Comparison of ENCODE assay signal across 8 cellular contexts in the genomic region with DNA sequence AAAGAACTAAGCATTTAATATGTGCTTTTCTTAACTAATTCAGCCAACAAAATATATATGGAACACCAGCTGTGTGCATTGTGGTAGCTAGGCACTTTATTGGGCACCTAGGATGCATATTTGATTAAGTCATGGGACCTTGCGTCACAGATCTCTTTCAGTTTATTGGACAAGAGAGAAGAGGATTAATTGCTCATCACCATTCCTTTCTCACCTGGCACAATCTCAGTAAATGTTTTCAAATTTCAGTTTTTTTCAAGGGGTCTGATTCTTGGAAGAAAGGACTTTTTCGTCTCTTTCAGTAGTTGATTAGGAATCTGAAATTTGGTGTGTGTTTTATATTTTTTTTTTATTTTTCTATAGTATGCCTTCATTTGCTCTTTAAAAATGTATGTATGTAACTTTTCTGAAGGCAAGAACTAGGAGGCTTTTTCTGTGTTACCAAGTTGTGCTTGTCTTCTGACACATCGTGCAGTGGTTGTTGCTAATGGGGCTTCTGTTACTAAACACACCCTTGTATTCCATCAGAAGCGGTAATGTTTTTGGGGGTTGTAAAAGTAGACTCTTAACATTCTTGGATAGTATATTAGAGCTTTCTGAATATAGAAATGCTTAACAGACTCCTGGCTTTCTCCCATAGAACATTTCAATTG. TPM values are rescaled to one million over a fixed set of nuclear protein-coding genes. Genes with fewer than 3 reads are reported as not detected.
DNase-seq lines count a peak whose midpoint lies in the region; ATAC-seq, FAIRE-seq and TF ChIP-seq lines count a peak whose summit lies in the region.

No MANE protein-coding gene starts in this region.

- peak overlapping the region; percentile 81 for H3K4me3 ChIP-seq in BLaER1
- peak overlapping the region; percentile 89 for H3K4me3 ChIP-seq in HUES64 (ENCODE audit: low read length)
- peak overlapping the region; percentile 98 for H3K4me3 ChIP-seq in GM12878
- H3K4me3 ChIP-seq in mucosa of stomach (ENCODE audit: low read length): peak overlapping the region; percentile 68

- CTCF ChIA-PET in GM12878 (lab: Yijun Ruan, JAX): interaction anchor here (0.7 to 12.1 kb wide), 15 partner anchors 8 to 462 kb away, joined by 3 to 199 read pairs (median 5); a partner anchor contains a TSS

- DNase-seq in GM12878 (ENCODE audit: low read depth, low spot score) (no peak), medulla oblongata (ENCODE audit: extremely low spot score) (no peak), NCI-H187 (lab: John Stamatoyannopoulos, UW) (no peak), GM12892 (ENCODE audit: insufficient read length) (no peak)

- H3K27ac ChIP-seq in BLaER1 (no peak overlapping the region), HUES64 (ENCODE audit: low read depth, low read length) (no peak overlapping the region), GM12878 (ENCODE audit: control insufficient read depth, insufficient read depth) (peak overlapping the region; percentile 73; the same call in 1 of the 2 replicates)

- H3K36me3 ChIP-seq in BLaER1 (peaks cover 32% of the 10 kb centered on the region), HUES64 (ENCODE audit: insufficient read depth, low read length) (peaks cover 28% of the 10 kb centered on the region), GM12878 (ENCODE audit: control insufficient read depth in 2 of 2, insufficient read depth in 2 of 2, low read length in 1 of 2) (peaks cover 3 to 17% of the 10 kb centered on the region in 2 experiments), mucosa of stomach (ENCODE audit: control insufficient read depth, insufficient read depth, low read length) (peaks cover 6% of the 10 kb centered on the region)

- no peak for FAIRE-seq in GM12878 (lab: Jason Lieb, UNC)
- FAIRE-seq in GM12892 (lab: Jason Lieb, UNC): no peak

- no peak for TF ChIP-seq RAD21 in GM12878 (IDR thresholded peaks at IDR 0.05; ENCODE audit: insufficient read depth, low read depth, low read length)

- POLR2A ChIA-PET in GM12878 (lab: Charles Lee): interaction anchor here (0.8 to 3.8 kb wide), 8 partner anchors 13 to 427 kb away, joined by 3 to 20 read pairs (median 3); a partner anchor contains a TSS

- BruUV-seq in GM12878 (replicated peaks; lab: Mats Ljungman, UMichigan): no TSS peak

- in situ Hi-C loops in GM12878 (cut with MboI): loop anchor here (5.0 kb wide), 2 partner anchors 406 to 461 kb away; no protein-coding TSS in a partner anchor

- RAD21 ChIA-PET in GM12878 (lab: Charles Lee; ENCODE audit: unreplicated experiment): interaction anchor here (0.9 to 5.9 kb wide), 12 partner anchors 9 to 461 kb away, joined by 3 to 40 read pairs (median 10); a partner anchor contains a TSS

- WGBS in HUES64: 83% methylated on average over 3 of the region's 4 CpGs
- WGBS in GM12878 (ENCODE audit: insufficient coverage, insufficient replicate concordance, low lambda C conversion rate, missing lambda C conversion rate): 73% methylated on average over 4 of the region's 4 CpGs

- H3K4me1 ChIP-seq in BLaER1 (peaks cover 22% of the 10 kb centered on the region), HUES64 (ENCODE audit: insufficient read depth, low read length) (peaks cover 19% of the 10 kb centered on the region), GM12878 (ENCODE audit: control insufficient read depth, insufficient read depth, low read length) (peaks cover 13% of the 10 kb centered on the region; the same call in 1 of the 2 replicates), mucosa of stomach (ENCODE audit: control insufficient read depth, insufficient read depth, low read length) (peaks cover 9% of the 10 kb centered on the region)

- H4K20me1 ChIP-seq in BLaER1 (peaks cover 56% of the 10 kb centered on the region), GM12878 (ENCODE audit: control insufficient read depth, insufficient read depth) (peaks cover 3% of the 10 kb centered on the region; the same call in 1 of the 2 replicates)

- no peak for TF ChIP-seq EP300 in GM12878 (IDR thresholded peaks at IDR 0.05; ENCODE audit: borderline replicate concordance in 1 of 2, control insufficient read depth in 1 of 2, low read depth in 2 of 2, low read length in 2 of 2)

- no peak overlapping the region for H3K9ac ChIP-seq in BLaER1
- peak overlapping the region; percentile 77; the same call in 1 of the 2 replicates for H3K9ac ChIP-seq in HUES64 (ENCODE audit: low read depth, low read length)
- no peak overlapping the region for H3K9ac ChIP-seq in GM12878 (ENCODE audit: control insufficient read depth, insufficient read depth, low read length)
- peak overlapping the region; percentile 89 for H3K9ac ChIP-seq in mucosa of stomach (ENCODE audit: low read length)

- SMC1A ChIA-PET in GM12878 (lab: Charles Lee; ENCODE audit: uncharacterized antibody, unreplicated experiment): interaction anchor here (0.8 to 8.9 kb wide), 21 partner anchors 9 to 461 kb away, joined by 3 to 142 read pairs (median 5); a partner anchor contains a TSS

- no peaks in the 10 kb centered on the region for H3K9me3 ChIP-seq in BLaER1
- no peaks in the 10 kb centered on the region for H3K9me3 ChIP-seq in HUES64 (ENCODE audit: insufficient read depth, low read depth, low read length)
- no peaks in the 10 kb centered on the region for H3K9me3 ChIP-seq in GM12878 (replicated peaks; ENCODE audit: control insufficient read depth, insufficient read depth, low read length)
- no peaks in the 10 kb centered on the region for H3K9me3 ChIP-seq in mucosa of stomach (ENCODE audit: control insufficient read depth, low read length)

- TF ChIP-seq CTCF in GM12878 (IDR thresholded peaks at IDR 0.05 in 2 of 3, conservative IDR thresholded peaks at IDR 0.05 in 1 of 3; ENCODE audit: control insufficient read depth in 2 of 3, extremely low read depth in 1 of 3, insufficient read depth in 1 of 3, low read depth in 3 of 3, low read length in 3 of 3): no peak

- H3K27me3 ChIP-seq in BLaER1: no peaks in the 10 kb centered on the region
- H3K27me3 ChIP-seq in HUES64 (ENCODE audit: insufficient read depth, low read length): peaks cover 29% of the 10 kb centered on the region
- H3K27me3 ChIP-seq in GM12878 (replicated peaks in 1 of 2; ENCODE audit: control insufficient read depth in 2 of 2, insufficient read depth in 2 of 2, low read length in 1 of 2): no peaks in the 10 kb centered on the region
- no peaks in the 10 kb centered on the region for H3K27me3 ChIP-seq in mucosa of stomach (ENCODE audit: control insufficient read depth, insufficient read depth, low read length)

- ATAC-seq in GM12878: no peak
- ATAC-seq in GM19397 (IDR thresholded peaks at IDR 0.05; ENCODE audit: unreplicated experiment): no peak

- TF ChIP-seq POLR2A in GM12878 (IDR thresholded peaks at IDR 0.05; ENCODE audit: low read depth, low read length) (no peak), GM12892 (IDR thresholded peaks at IDR 0.05; ENCODE audit: low read depth, low read length) (no peak)

- H3K4me2 ChIP-seq in BLaER1: peak overlapping the region; percentile 91
- peak overlapping the region; percentile 82 for H3K4me2 ChIP-seq in GM12878 (ENCODE audit: control insufficient read depth, insufficient read depth)

- H3K79me2 ChIP-seq in GM12878 (ENCODE audit: control insufficient read depth, insufficient read depth, low read length): peaks cover 71% of the 10 kb centered on the region

- no peak overlapping the region for H2AFZ ChIP-seq in GM12878 (ENCODE audit: control insufficient read depth, low read depth, low read length)

- intact Hi-C loops in GM12878 (cut with micrococcal nuclease; ENCODE audit: unreplicated experiment): loop anchor here (1.0 kb wide), 1 partner anchor 458 kb away; no protein-coding TSS in a partner anchor

TF ChIP-seq in GM12878, 131 proteins besides CTCF, POLR2A, EP300 and RAD21 (continues in another document):
- TF ChIP-seq RFX5 (IDR thresholded peaks at IDR 0.05; ENCODE audit: low read depth, low read length): 0 out of 2 replicates have a peak, but pooled peaks have one; percentile 23
- TF ChIP-seq, protein P1, sequence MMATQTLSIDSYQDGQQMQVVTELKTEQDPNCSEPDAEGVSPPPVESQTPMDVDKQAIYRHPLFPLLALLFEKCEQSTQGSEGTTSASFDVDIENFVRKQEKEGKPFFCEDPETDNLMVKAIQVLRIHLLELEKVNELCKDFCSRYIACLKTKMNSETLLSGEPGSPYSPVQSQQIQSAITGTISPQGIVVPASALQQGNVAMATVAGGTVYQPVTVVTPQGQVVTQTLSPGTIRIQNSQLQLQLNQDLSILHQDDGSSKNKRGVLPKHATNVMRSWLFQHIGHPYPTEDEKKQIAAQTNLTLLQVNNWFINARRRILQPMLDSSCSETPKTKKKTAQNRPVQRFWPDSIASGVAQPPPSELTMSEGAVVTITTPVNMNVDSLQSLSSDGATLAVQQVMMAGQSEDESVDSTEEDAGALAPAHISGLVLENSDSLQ (IDR thresholded peaks at IDR 0.05): peak; percentile 51; the same call in 1 of the 2 replicates
- TF ChIP-seq RAD51 (IDR thresholded peaks at IDR 0.05): peak; percentile 45
- TF ChIP-seq ZNF274 (IDR thresholded peaks at IDR 0.05; ENCODE audit: insufficient read depth, insufficient read length): no peak
- no peak for TF ChIP-seq JUND (IDR thresholded peaks at IDR 0.05; ENCODE audit: low read depth, low read length)
- no peak for TF ChIP-seq ZSCAN29 (IDR thresholded peaks at IDR 0.05)
- no peak for TF ChIP-seq NFXL1 (IDR thresholded peaks at IDR 0.05; ENCODE audit: borderline replicate concordance)
- no peak for TF ChIP-seq IKZF2 (IDR thresholded peaks at IDR 0.05)

RNA-seq across cellular contexts. Expression of a gene that starts 2.2 kb away (rescaled TPM):
- 4.8 TPM for polyA plus RNA-seq in HUES64 (2013, experiment 1 of 2)
- 6.3 TPM for polyA plus RNA-seq in HUES64 (2013, experiment 2 of 2)
- 60.0 and 68.9 TPM in 2 replicates for total RNA-seq in GM12878 (2013; cell fraction: nucleolus; rRNA removed)
- 17.8 and 23.4 TPM in 2 replicates for total RNA-seq in GM12878 (2014; rRNA removed)
- 21.5 TPM in 2 replicates for total RNA-seq in GM12878 (2014; rRNA removed; fragmentation: Illumina TruSeq; extraction: Trizol)
- total RNA-seq in GM12878 (2021): 13.8 and 14.8 TPM in 2 replicates
- polyA plus RNA-seq in GM12878 (2011; ENCODE audit: low read depth): 12.8 TPM
- 13.5 and 17.2 TPM in 2 replicates for polyA plus RNA-seq in GM12878 (2011; rRNA removed)
- polyA plus RNA-seq in GM12878 (2011; cell fraction: cytosol; rRNA removed): 5.4 and 9.3 TPM in 2 replicates
- polyA plus RNA-seq in GM12878 (2011; cell fraction: nucleus; rRNA removed): 12.0 and 17.3 TPM in 2 replicates
- polyA plus RNA-seq in GM12878 (2012): 16.9 and 22.4 TPM in 2 replicates
- 17.8 and 22.1 TPM in 2 replicates for polyA plus RNA-seq in GM12878 (2014; fragmentation: Illumina TruSeq; extraction: Trizol)
- polyA plus RNA-seq in GM12878 (2014; fragmentation: Nextera tagmentation; extraction: Ambion mirVana): 1 to 10 TPM; 3.2 to 3.3 TPM
- polyA plus RNA-seq in GM12878 (2014; rRNA removed): 7.6 and 9.3 TPM in 2 replicates
- 1 to 10 TPM; 6.1 to 7.9 TPM for polyA plus RNA-seq in GM12878 (2016; fragmentation: Nextera tagmentation; extraction: Ambion mirVana)
- 17.3 and 21.8 TPM in 2 replicates for polyA minus RNA-seq in GM12878 (2011; rRNA and poly(A)+ RNA removed)
- 6.5 and 7.7 TPM in 2 replicates for polyA minus RNA-seq in GM12878 (2011; cell fraction: cytosol; rRNA and poly(A)+ RNA removed)
- polyA minus RNA-seq in GM12878 (2011; cell fraction: nucleus; rRNA and poly(A)+ RNA removed): 41.8 and 42.7 TPM in 2 replicates
- polyA plus RNA-seq in GM12892 (2012; ENCODE audit: missing spikeins): 29.5 TPM

Comparison
In these comparisons a context has a peak if more than half of its experiments do, and no peak if none do; other contexts are left out.
1. H3K9ac ChIP-seq: peak in HUES64 (single experiment) and mucosa of stomach (single experiment); none in BLaER1 (single experiment) and GM12878 (single experiment).
2. Peak in every context shown above with its lines, with median percentiles within 50 percentile points of each other: H3K4me3 ChIP-seq.